In the genomic region with DNA sequence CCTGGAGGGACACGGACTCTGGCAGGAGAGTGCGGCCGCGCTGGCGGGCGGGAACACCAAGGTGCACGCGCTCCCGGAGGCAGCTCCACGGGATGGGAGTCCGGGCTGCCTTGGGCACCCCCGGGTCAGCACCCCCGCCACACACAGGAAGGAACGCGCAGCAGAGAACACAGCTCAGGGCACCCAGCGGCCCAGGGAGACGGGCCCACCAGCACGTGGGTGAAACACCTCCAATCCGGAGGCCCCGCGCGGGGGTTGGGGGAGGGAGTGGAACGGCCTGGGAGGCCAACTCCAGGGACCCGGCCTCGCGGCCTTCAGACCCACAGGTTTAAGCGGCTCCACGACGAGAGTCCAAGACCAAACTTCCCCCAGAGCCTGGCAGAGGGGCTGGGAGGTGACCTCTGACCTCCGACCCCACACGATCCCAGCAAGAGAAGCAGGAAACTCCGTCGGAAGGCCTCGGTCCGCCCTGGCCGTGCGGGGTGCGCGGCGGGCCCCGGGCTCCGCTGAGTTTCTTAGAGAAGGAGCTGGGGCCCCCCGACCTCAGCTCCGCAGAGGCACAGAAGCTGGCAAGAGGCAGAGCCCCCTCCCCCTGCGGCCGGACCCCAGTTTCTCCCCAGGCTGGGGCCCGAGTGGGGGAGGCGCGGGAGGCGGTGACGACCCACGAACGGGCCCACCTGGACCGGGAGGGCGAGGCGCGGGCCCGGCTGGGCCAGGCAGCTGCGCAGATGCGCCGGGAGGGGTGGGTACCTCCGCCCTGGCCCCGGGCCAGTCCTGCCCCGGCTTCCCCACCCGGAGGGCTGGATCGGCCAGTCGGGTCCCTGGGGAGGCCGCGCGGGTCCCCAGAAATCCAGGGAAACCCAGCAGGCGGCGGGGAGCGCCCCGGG, we compare ENCODE assay signal across 8 cellular contexts. TPM values are rescaled to one million over a fixed set of nuclear protein-coding genes. Genes with fewer than 3 reads are reported as not detected.
A peak's percentile ranks its signal among the peaks of the same experiment; 100 is the strongest.
DNase-seq lines count a peak whose midpoint lies in the region; ATAC-seq lines count a peak whose summit lies in the region.

No MANE protein-coding gene starts in this region.

- H3K4me1 Mint-ChIP-seq in activated CD4-positive, alpha-beta memory T cell treated with anti-CD3 and anti-CD28 coated beads, Interleukin-2, amount 10 ng/mL, durations not matched to agents 7 days and 5 days, result peaks cover 24% of the 10 kb centered on the region
- peaks cover 5% of the 10 kb centered on the region for H3K4me1 Mint-ChIP-seq in stimulated activated memory B cell treated with anti-CD40 and anti-IgM and Interleukin-4, amounts not matched to agents 10 μg/mL and 1 μg/mL and 100 μg/mL, for 72 hours

- POLR2A ChIA-PET in activated CD4-positive, alpha-beta memory T cell treated with anti-CD3 and anti-CD28 coated beads, Interleukin-2, amount 10 ng/mL, durations not matched to agents 7 days and 5 days (lab: Charles Lee), result interaction anchor here (0.8 to 5.9 kb wide), 3 partner anchors 14 to 28 kb away, joined by 3 to 123 read pairs (median 21); partner anchors contain the start of gene TMEM250

- no peaks in the 10 kb centered on the region for H3K36me3 Mint-ChIP-seq in activated CD4-positive, alpha-beta memory T cell treated with anti-CD3 and anti-CD28 coated beads, Interleukin-2, amount 10 ng/mL, durations not matched to agents 7 days and 5 days (ENCODE audit: low read depth)
- no peaks in the 10 kb centered on the region for H3K36me3 Mint-ChIP-seq in stimulated activated memory B cell treated with anti-CD40 and anti-IgM and Interleukin-4, amounts not matched to agents 10 μg/mL and 1 μg/mL and 100 μg/mL, for 72 hours

- H3K27me3 Mint-ChIP-seq in activated CD4-positive, alpha-beta memory T cell treated with anti-CD3 and anti-CD28 coated beads, Interleukin-2, amount 10 ng/mL, durations not matched to agents 7 days and 5 days, result no peaks in the 10 kb centered on the region
- peaks cover 76% of the 10 kb centered on the region for H3K27me3 Mint-ChIP-seq in stimulated activated memory B cell treated with anti-CD40 and anti-IgM and Interleukin-4, amounts not matched to agents 10 μg/mL and 1 μg/mL and 100 μg/mL, for 72 hours

- no peaks in the 10 kb centered on the region for H3K9me3 Mint-ChIP-seq in activated CD4-positive, alpha-beta memory T cell treated with anti-CD3 and anti-CD28 coated beads, Interleukin-2, amount 10 ng/mL, durations not matched to agents 7 days and 5 days
- no peaks in the 10 kb centered on the region for H3K9me3 Mint-ChIP-seq in stimulated activated memory B cell treated with anti-CD40 and anti-IgM and Interleukin-4, amounts not matched to agents 10 μg/mL and 1 μg/mL and 100 μg/mL, for 72 hours

- CTCF ChIA-PET in activated CD4-positive, alpha-beta memory T cell treated with anti-CD3 and anti-CD28 coated beads, Interleukin-2, amount 10 ng/mL, durations not matched to agents 7 days and 5 days (lab: Charles Lee), result interaction anchor here (1.2 to 1.3 kb wide), 2 partner anchors 15 to 28 kb away, joined by 3 to 8 read pairs; no protein-coding TSS in a partner anchor

- peak; percentile 17 for ATAC-seq in stimulated activated memory B cell treated with anti-CD40 and anti-IgM and Interleukin-4, amounts not matched to agents 10 μg/mL and 1 μg/mL and 100 μg/mL, for 72 hours
- ATAC-seq in GM19452 (IDR thresholded peaks at IDR 0.05; ENCODE audit: unreplicated experiment), result no peak

- in situ Hi-C loops in ACHN (cut with HindIII; ENCODE audit: low pct_ligation_motif_present, low pct_unique_long_range_greater_than_20kb, low sequenced_read_pairs), result no loop called here

- peak overlapping the region; percentile 73 for H3K4me3 Mint-ChIP-seq in activated CD4-positive, alpha-beta memory T cell treated with anti-CD3 and anti-CD28 coated beads, Interleukin-2, amount 10 ng/mL, durations not matched to agents 7 days and 5 days
- H3K4me3 Mint-ChIP-seq in stimulated activated memory B cell treated with anti-CD40 and anti-IgM and Interleukin-4, amounts not matched to agents 10 μg/mL and 1 μg/mL and 100 μg/mL, for 72 hours, result peak overlapping the region; percentile 70

- DNase-seq in ACHN, result peak; percentile 61
- peak; percentile 94 for DNase-seq in HuH-7 (ENCODE audit: low spot score)
- DNase-seq in activated CD4-positive, alpha-beta memory T cell treated with anti-CD3 and anti-CD28 coated beads, Interleukin-2, amount 10 ng/mL, durations not matched to agents 7 days and 5 days, result peak; percentile 61
- DNase-seq in effector CD8-positive, alpha-beta T cell (lab: John Stamatoyannopoulos, UW), result peak; percentile 37
- peak; percentile 58 for DNase-seq in medulla oblongata (ENCODE audit: extremely low spot score)
- DNase-seq in DMS114 treated with DMSO at 0.1 percent for 48 hours (lab: John Stamatoyannopoulos, UW; ENCODE audit: unreplicated experiment), result no peak

- no peak overlapping the region for H3K27ac Mint-ChIP-seq in activated CD4-positive, alpha-beta memory T cell treated with anti-CD3 and anti-CD28 coated beads, Interleukin-2, amount 10 ng/mL, durations not matched to agents 7 days and 5 days
- H3K27ac Mint-ChIP-seq in stimulated activated memory B cell treated with anti-CD40 and anti-IgM and Interleukin-4, amounts not matched to agents 10 μg/mL and 1 μg/mL and 100 μg/mL, for 72 hours, result no peak overlapping the region

RNA-seq across cellular contexts. Expression of gene NACC2, which starts 0.9 kb away (rescaled TPM):
- total RNA-seq in activated CD4-positive, alpha-beta memory T cell treated with anti-CD3 and anti-CD28 coated beads, Interleukin-2, amount 10 ng/mL, durations not matched to agents 7 days and 5 days, result 1 to 10 TPM; 8.1 to 8.7 TPM

RNA-seq across cellular contexts. Expression of gene TMEM250, which starts 24.4 kb away (rescaled TPM):
- total RNA-seq in activated CD4-positive, alpha-beta memory T cell treated with anti-CD3 and anti-CD28 coated beads, Interleukin-2, amount 10 ng/mL, durations not matched to agents 7 days and 5 days, result 10 to 100 TPM; 47.0 to 49.0 TPM
